1 cellular context compared by ENCODE assay signal in genomic region chr20:53899351-53900167, GRCh38.
TF ChIP-seq lines count a peak whose summit lies in the region.

No MANE protein-coding gene starts in this region.

TF ChIP-seq in GM12878, 131 proteins besides CTCF, POLR2A, EP300 and RAD21 (continued from another document and continues in another):
- TF ChIP-seq E4F1 (IDR thresholded peaks at IDR 0.05; ENCODE audit: borderline replicate concordance, partially characterized antibody) (no peak), BHLHE40 (IDR thresholded peaks at IDR 0.05; ENCODE audit: borderline replicate concordance in 1 of 2, low read depth in 2 of 2, low read length in 1 of 2) (peak; percentile 40 to 56; a peak in 3 of 4 replicates), JUND (IDR thresholded peaks at IDR 0.05; ENCODE audit: low read depth, low read length) (no peak; the same call in 1 of the 2 replicates), YBX1 (IDR thresholded peaks at IDR 0.05) (no peak), SUPT20H (IDR thresholded peaks at IDR 0.05; ENCODE audit: borderline replicate concordance, control insufficient read depth, low read depth, low read length) (no peak), PKNOX1 (IDR thresholded peaks at IDR 0.05) (peak; percentile 97), CUX1 (IDR thresholded peaks at IDR 0.05; ENCODE audit: insufficient replicate concordance, low read depth, low read length) (no peak), ESRRA (IDR thresholded peaks at IDR 0.05; ENCODE audit: low read length) (no peak), EED (IDR thresholded peaks at IDR 0.05; ENCODE audit: low read depth) (peak; percentile 95), MEF2B (IDR thresholded peaks at IDR 0.05; ENCODE audit: partially characterized antibody, poor library complexity, severe bottlenecking) (peak; percentile 66), PAX5 (IDR thresholded peaks at IDR 0.05; ENCODE audit: borderline replicate concordance, low read depth, low read length) (no peak; the same call in 1 of the 2 replicates), TBL1XR1 (IDR thresholded peaks at IDR 0.05; ENCODE audit: low read depth, low read length) (no peak; the same call in none of the 2 replicates), MTA3 (IDR thresholded peaks at IDR 0.05; ENCODE audit: borderline replicate concordance, low read length) (peak; percentile 79), BACH1 (IDR thresholded peaks at IDR 0.05; ENCODE audit: borderline replicate concordance) (peak; percentile 23; the same call in 1 of the 2 replicates), ZBED1 (IDR thresholded peaks at IDR 0.05; ENCODE audit: borderline replicate concordance) (peak; percentile 33; the same call in 1 of the 2 replicates), ZSCAN29 (IDR thresholded peaks at IDR 0.05) (peak; percentile 51; the same call in 1 of the 2 replicates), GABPA (IDR thresholded peaks at IDR 0.05; ENCODE audit: low read depth) (peak; percentile 61; the same call in 1 of the 2 replicates), SMAD5 (IDR thresholded peaks at IDR 0.05; ENCODE audit: low read depth) (no peak), PBX3 (IDR thresholded peaks at IDR 0.05; ENCODE audit: insufficient replicate concordance, low read depth, low read length) (peak; percentile 93), SIN3A (IDR thresholded peaks at IDR 0.05; ENCODE audit: low read depth, low read length) (no peak), SREBF1 (IDR thresholded peaks at IDR 0.05; ENCODE audit: low read length) (no peak), MLLT1 (IDR thresholded peaks at IDR 0.05) (peak; percentile 76; the same call in 1 of the 2 replicates), KLF5 (IDR thresholded peaks at IDR 0.05; ENCODE audit: partially characterized antibody) (no peak), NFYA (IDR thresholded peaks at IDR 0.05; ENCODE audit: borderline replicate concordance, low read depth, low read length) (no peak), CREM (IDR thresholded peaks at IDR 0.05; ENCODE audit: low read depth) (peak; percentile 77), RELA (IDR thresholded peaks at IDR 0.05; ENCODE audit: borderline replicate concordance, partially characterized antibody) (no peak), SRF (IDR thresholded peaks at IDR 0.05; ENCODE audit: low read depth in 2 of 2, low read length in 2 of 2) (0 out of 4 replicates have a peak, but pooled peaks of 1 of the 2 experiments have one; percentile 41), NFIC (IDR thresholded peaks at IDR 0.05; ENCODE audit: low read depth, low read length) (peak; percentile 78), SUZ12 (IDR thresholded peaks at IDR 0.05; ENCODE audit: unreplicated experiment) (no peak), TCF3 (IDR thresholded peaks at IDR 0.05; ENCODE audit: borderline replicate concordance, insufficient read depth, low read depth, low read length) (no peak)
- TF ChIP-seq, protein P1, sequence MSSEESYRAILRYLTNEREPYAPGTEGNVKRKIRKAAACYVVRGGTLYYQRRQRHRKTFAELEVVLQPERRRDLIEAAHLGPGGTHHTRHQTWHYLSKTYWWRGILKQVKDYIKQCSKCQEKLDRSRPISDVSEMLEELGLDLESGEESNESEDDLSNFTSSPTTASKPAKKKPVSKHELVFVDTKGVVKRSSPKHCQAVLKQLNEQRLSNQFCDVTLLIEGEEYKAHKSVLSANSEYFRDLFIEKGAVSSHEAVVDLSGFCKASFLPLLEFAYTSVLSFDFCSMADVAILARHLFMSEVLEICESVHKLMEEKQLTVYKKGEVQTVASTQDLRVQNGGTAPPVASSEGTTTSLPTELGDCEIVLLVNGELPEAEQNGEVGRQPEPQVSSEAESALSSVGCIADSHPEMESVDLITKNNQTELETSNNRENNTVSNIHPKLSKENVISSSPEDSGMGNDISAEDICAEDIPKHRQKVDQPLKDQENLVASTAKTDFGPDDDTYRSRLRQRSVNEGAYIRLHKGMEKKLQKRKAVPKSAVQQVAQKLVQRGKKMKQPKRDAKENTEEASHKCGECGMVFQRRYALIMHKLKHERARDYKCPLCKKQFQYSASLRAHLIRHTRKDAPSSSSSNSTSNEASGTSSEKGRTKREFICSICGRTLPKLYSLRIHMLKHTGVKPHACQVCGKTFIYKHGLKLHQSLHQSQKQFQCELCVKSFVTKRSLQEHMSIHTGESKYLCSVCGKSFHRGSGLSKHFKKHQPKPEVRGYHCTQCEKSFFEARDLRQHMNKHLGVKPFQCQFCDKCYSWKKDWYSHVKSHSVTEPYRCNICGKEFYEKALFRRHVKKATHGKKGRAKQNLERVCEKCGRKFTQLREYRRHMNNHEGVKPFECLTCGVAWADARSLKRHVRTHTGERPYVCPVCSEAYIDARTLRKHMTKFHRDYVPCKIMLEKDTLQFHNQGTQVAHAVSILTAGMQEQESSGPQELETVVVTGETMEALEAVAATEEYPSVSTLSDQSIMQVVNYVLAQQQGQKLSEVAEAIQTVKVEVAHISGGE (CRISPR knock-in tag; IDR thresholded peaks at IDR 0.05), result no peak
- TF ChIP-seq, protein P2, sequence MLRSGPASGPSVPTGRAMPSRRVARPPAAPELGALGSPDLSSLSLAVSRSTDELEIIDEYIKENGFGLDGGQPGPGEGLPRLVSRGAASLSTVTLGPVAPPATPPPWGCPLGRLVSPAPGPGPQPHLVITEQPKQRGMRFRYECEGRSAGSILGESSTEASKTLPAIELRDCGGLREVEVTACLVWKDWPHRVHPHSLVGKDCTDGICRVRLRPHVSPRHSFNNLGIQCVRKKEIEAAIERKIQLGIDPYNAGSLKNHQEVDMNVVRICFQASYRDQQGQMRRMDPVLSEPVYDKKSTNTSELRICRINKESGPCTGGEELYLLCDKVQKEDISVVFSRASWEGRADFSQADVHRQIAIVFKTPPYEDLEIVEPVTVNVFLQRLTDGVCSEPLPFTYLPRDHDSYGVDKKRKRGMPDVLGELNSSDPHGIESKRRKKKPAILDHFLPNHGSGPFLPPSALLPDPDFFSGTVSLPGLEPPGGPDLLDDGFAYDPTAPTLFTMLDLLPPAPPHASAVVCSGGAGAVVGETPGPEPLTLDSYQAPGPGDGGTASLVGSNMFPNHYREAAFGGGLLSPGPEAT (IDR thresholded peaks at IDR 0.05; ENCODE audit: low read depth), result peak; percentile 60
- TF ChIP-seq, protein P3, sequence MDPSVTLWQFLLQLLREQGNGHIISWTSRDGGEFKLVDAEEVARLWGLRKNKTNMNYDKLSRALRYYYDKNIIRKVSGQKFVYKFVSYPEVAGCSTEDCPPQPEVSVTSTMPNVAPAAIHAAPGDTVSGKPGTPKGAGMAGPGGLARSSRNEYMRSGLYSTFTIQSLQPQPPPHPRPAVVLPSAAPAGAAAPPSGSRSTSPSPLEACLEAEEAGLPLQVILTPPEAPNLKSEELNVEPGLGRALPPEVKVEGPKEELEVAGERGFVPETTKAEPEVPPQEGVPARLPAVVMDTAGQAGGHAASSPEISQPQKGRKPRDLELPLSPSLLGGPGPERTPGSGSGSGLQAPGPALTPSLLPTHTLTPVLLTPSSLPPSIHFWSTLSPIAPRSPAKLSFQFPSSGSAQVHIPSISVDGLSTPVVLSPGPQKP (IDR thresholded peaks at IDR 0.05; ENCODE audit: low read depth, low read length), result peak; percentile 38; the same call in 1 of the 2 replicates
- TF ChIP-seq, protein P4, sequence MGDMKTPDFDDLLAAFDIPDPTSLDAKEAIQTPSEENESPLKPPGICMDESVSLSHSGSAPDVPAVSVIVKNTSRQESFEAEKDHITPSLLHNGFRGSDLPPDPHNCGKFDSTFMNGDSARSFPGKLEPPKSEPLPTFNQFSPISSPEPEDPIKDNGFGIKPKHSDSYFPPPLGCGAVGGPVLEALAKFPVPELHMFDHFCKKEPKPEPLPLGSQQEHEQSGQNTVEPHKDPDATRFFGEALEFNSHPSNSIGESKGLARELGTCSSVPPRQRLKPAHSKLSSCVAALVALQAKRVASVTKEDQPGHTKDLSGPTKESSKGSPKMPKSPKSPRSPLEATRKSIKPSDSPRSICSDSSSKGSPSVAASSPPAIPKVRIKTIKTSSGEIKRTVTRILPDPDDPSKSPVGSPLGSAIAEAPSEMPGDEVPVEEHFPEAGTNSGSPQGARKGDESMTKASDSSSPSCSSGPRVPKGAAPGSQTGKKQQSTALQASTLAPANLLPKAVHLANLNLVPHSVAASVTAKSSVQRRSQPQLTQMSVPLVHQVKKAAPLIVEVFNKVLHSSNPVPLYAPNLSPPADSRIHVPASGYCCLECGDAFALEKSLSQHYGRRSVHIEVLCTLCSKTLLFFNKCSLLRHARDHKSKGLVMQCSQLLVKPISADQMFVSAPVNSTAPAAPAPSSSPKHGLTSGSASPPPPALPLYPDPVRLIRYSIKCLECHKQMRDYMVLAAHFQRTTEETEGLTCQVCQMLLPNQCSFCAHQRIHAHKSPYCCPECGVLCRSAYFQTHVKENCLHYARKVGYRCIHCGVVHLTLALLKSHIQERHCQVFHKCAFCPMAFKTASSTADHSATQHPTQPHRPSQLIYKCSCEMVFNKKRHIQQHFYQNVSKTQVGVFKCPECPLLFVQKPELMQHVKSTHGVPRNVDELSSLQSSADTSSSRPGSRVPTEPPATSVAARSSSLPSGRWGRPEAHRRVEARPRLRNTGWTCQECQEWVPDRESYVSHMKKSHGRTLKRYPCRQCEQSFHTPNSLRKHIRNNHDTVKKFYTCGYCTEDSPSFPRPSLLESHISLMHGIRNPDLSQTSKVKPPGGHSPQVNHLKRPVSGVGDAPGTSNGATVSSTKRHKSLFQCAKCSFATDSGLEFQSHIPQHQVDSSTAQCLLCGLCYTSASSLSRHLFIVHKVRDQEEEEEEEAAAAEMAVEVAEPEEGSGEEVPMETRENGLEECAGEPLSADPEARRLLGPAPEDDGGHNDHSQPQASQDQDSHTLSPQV (IDR thresholded peaks at IDR 0.05), result no peak
